Comparison of ENCODE assay signal across 9 cellular contexts in genomic region chr6:17865798-17866725, GRCh38.
A peak's percentile ranks its signal among the peaks of the same experiment; 100 is the strongest.
DNase-seq lines count a peak whose midpoint lies in the region; ATAC-seq and TF ChIP-seq lines count a peak whose summit lies in the region.
"Had no signal": no experiment of that assay in that cellular context is flagged by ENCODE, and none has a peak within 500 bp of the region (broad histone marks: within the 10 kb centered on the region; RNA-seq: fewer than 3 reads in every experiment).

No MANE protein-coding gene starts in this region.

- no peak for TF ChIP-seq EP300 in gastroesophageal sphincter (IDR thresholded peaks at IDR 0.05)

- no peak overlapping the region for H2AFZ ChIP-seq in osteoblast (ENCODE audit: low read length)
- H2AFZ ChIP-seq in neural progenitor cell (replicated peaks): no peak overlapping the region

- no peaks in the 10 kb centered on the region for H4K20me1 ChIP-seq in osteoblast (ENCODE audit: insufficient read depth, low read length)
- no peaks in the 10 kb centered on the region for H4K20me1 ChIP-seq in neural progenitor cell (ENCODE audit: low read depth)

- no peaks in the 10 kb centered on the region for H3K27me3 Mint-ChIP-seq in neural progenitor cell (ENCODE audit: insufficient read depth, low read depth)

- 60 to 68% methylated on average over 4 to 5 of the region's 6 CpGs for whole genome bisulfite sequencing in gastroesophageal sphincter (ENCODE audit: low coverage in 1 of 2), 2 donors

- H3K27ac ChIP-seq in gastroesophageal sphincter (peak overlapping the region; percentile 74 to 80 (median 79)), osteoblast (ENCODE audit: low read depth, low read length) (peak overlapping the region; percentile 95), neural progenitor cell (no peak overlapping the region)

- no peaks in the 10 kb centered on the region for H3F3A ChIP-seq in neural progenitor cell (ENCODE audit: low read depth)

- H3K4me3 ChIP-seq in gastroesophageal sphincter: no peak overlapping the region
- H3K4me3 ChIP-seq in osteoblast (ENCODE audit: insufficient read depth, low read length): no peak overlapping the region
- H3K4me3 ChIP-seq in neural progenitor cell: no peak overlapping the region

- TF ChIP-seq CTCF in gastroesophageal sphincter (IDR thresholded peaks at IDR 0.05) (no peak), osteoblast (IDR thresholded peaks at IDR 0.05; ENCODE audit: extremely low read depth, low read depth, low read length) (no peak), neural progenitor cell (IDR thresholded peaks at IDR 0.05) (no peak)

- H3K9me3 ChIP-seq in gastroesophageal sphincter: no peaks in the 10 kb centered on the region
- H3K9me3 ChIP-seq in osteoblast (ENCODE audit: low read depth, low read length): no peaks in the 10 kb centered on the region
- no peaks in the 10 kb centered on the region for H3K9me3 ChIP-seq in neural progenitor cell (ENCODE audit: low read depth)

- peak; percentile 77 for DNase-seq in Ammon's horn (ENCODE audit: low spot score)
- DNase-seq in SW 1271 (lab: John Stamatoyannopoulos, UW): peak; percentile 98 to 99
- peak; percentile 76 for DNase-seq in osteoblast (ENCODE audit: insufficient read length, low spot score, missing footprints)
- DNase-seq in T-helper 2 cell: no peak
- no peak for DNase-seq in activated naive CD4-positive, alpha-beta T cell treated with Interleukin-2 at 50 U/mL for 16 hours
- DNase-seq in neural progenitor cell (ENCODE audit: low spot score): no peak
- DNase-seq: activated CD8-positive, alpha-beta memory T cell treated with anti-CD3 and anti-CD28 coated beads, Interleukin-2, amount 50 U/mL, for 48 hours had no signal

- no peaks in the 10 kb centered on the region for H3K27me3 ChIP-seq in gastroesophageal sphincter
- H3K27me3 ChIP-seq in osteoblast (ENCODE audit: insufficient read depth, low read length): no peaks in the 10 kb centered on the region
- no peaks in the 10 kb centered on the region for H3K27me3 ChIP-seq in neural progenitor cell

- H3K79me2 ChIP-seq in osteoblast (ENCODE audit: insufficient read depth, low read length) (peaks cover 3% of the 10 kb centered on the region), neural progenitor cell (ENCODE audit: low read depth) (no peaks in the 10 kb centered on the region)

- H3K36me3 ChIP-seq in gastroesophageal sphincter (no peaks in the 10 kb centered on the region), osteoblast (ENCODE audit: insufficient read depth, low read length) (no peaks in the 10 kb centered on the region), neural progenitor cell (no peaks in the 10 kb centered on the region)

- no peak overlapping the region for H3K27ac Mint-ChIP-seq in neural progenitor cell

- H3K9me3 Mint-ChIP-seq in neural progenitor cell: no peaks in the 10 kb centered on the region

- ATAC-seq in gastroesophageal sphincter (peak; percentile 90), GM18520 (IDR thresholded peaks at IDR 0.05; ENCODE audit: unreplicated experiment) (no peak)

- H3K36me3 Mint-ChIP-seq in neural progenitor cell: peaks cover 2% of the 10 kb centered on the region

- peaks cover 33% of the 10 kb centered on the region for H3K4me1 Mint-ChIP-seq in neural progenitor cell

- peaks cover 23 to 97% (median 25%) of the 10 kb centered on the region in 3 donors for H3K4me1 ChIP-seq in gastroesophageal sphincter
- peaks cover 70% of the 10 kb centered on the region for H3K4me1 ChIP-seq in osteoblast (ENCODE audit: insufficient read depth, low read length)
- H3K4me1 ChIP-seq in neural progenitor cell: no peaks in the 10 kb centered on the region

- no peak overlapping the region for H3K9ac ChIP-seq in neural progenitor cell

- no peak overlapping the region for H3K4me3 Mint-ChIP-seq in neural progenitor cell

- no peak for TF ChIP-seq POLR2A in gastroesophageal sphincter (IDR thresholded peaks at IDR 0.05)

- H3K4me2 ChIP-seq in osteoblast (ENCODE audit: insufficient read depth, low read length) (peak overlapping the region; percentile 37), neural progenitor cell (no peak overlapping the region)

Comparison
In these comparisons a context has a peak if more than half of its experiments do, and no peak if none do; other contexts are left out.
1. DNase-seq: peak in Ammon's horn (single experiment), SW 1271 (2 of 2) and osteoblast (single experiment); none in T-helper 2 cell (0 of 5), activated naive CD4-positive, alpha-beta T cell treated with Interleukin-2 at 50 U/mL for 16 hours (single experiment) and neural progenitor cell (single experiment).